ENCODE assay signal across 8 cellular contexts in genomic region chr4:141220655-141221605, GRCh38. TPM values are rescaled to one million over a fixed set of nuclear protein-coding genes. Genes with fewer than 3 reads are reported as not detected.
DNase-seq lines count a peak whose midpoint lies in the region; ATAC-seq and TF ChIP-seq lines count a peak whose summit lies in the region.

TSS of gene ZNF330 (plus strand) at chr4:141220895. CDS start at chr4:141222372, 1,477 bp downstream.

- TF ChIP-seq POLR2A in adrenal gland (IDR thresholded peaks at IDR 0.05) (peak; percentile 53 to 86), heart left ventricle (IDR thresholded peaks at IDR 0.05) (peak; percentile 58 to 93)

- H3K36me3 ChIP-seq in adrenal gland (replicated peaks in 1 of 2) (peaks cover 0 to 9% of the 10 kb centered on the region in 2 donors), heart left ventricle (peaks cover 0 to 38% (median 28%) of the 10 kb centered on the region in 9 donors)

- DNase-seq in NCI-H1048 (lab: John Stamatoyannopoulos, UW) (peak; percentile 37), T-helper 1 cell (peak; percentile 56 to 85 (median 76)), adrenal gland (peak; percentile 90 to 97 (median 94)), heart left ventricle (peak; percentile 92 to 96 (median 94)), pons (ENCODE audit: low spot score) (peak; percentile 90), type B pancreatic cell (ENCODE audit: extremely low spot score, unreplicated experiment) (peak; percentile 95)

- intact Hi-C loops in adrenal gland (cut with DNase I), result no loop called here
- intact Hi-C loops in heart left ventricle (cut with DNase I), result loop anchor here in 4 of 10 donors (5.0 to 10.0 kb wide), 4 partner anchors 64 to 1984 kb away; partner anchors contain the start of gene INPP4B (in 1 of the 4)

- peaks cover 11% of the 10 kb centered on the region for H3K36me3 Mint-ChIP-seq in type B pancreatic cell

- H3K4me3 ChIP-seq in adrenal gland, result peak within 1 kb of the TSS; percentile 76 to 98 (median 86)
- H3K4me3 ChIP-seq in heart left ventricle, result peak within 1 kb of the TSS; percentile 66 to 98 (median 83)

- H3K9me3 Mint-ChIP-seq in type B pancreatic cell, result no peaks in the 10 kb centered on the region

- H3K4me1 ChIP-seq in adrenal gland (replicated peaks in 1 of 2) (peaks cover 5 to 22% of the 10 kb centered on the region in 2 donors), heart left ventricle (peaks cover 0 to 53% (median 18%) of the 10 kb centered on the region in 12 donors)

- ATAC-seq in HG02588 (IDR thresholded peaks at IDR 0.05; ENCODE audit: unreplicated experiment) (peak; percentile 86), heart left ventricle (peak; percentile 94 to 97 (median 96))

- peak within 1 kb of the TSS; percentile 88 for H3K27ac Mint-ChIP-seq in type B pancreatic cell

- TF ChIP-seq CTCF in GM12873 (IDR thresholded peaks at IDR 0.05; ENCODE audit: insufficient read depth, low read depth, low read length, missing control alignments) (peak; percentile 32), adrenal gland (IDR thresholded peaks at IDR 0.05) (peak in 3 of 6 experiments; percentile 6 to 18 (median 9)), heart left ventricle (IDR thresholded peaks at IDR 0.05) (peak in 6 of 12 donors; percentile 12 to 43 (median 29)), type B pancreatic cell (conservative IDR thresholded peaks at IDR 0.05) (peak; percentile 29)

- H3K27ac ChIP-seq in adrenal gland (peak within 1 kb of the TSS; percentile 90 to 100 (median 96)), heart left ventricle (peak within 1 kb of the TSS; percentile 89 to 99 (median 94))

- 0 to 1% (median 0%) methylated on average over 29 to 56 of the region's 56 CpGs for WGBS in adrenal gland, 4 donors
- 0 to 1% (median 1%) methylated on average over 40 to 56 of the region's 56 CpGs for WGBS in heart left ventricle, 4 donors

- peak within 1 kb of the TSS; percentile 96 for H3K4me3 Mint-ChIP-seq in type B pancreatic cell

- H3K27me3 ChIP-seq in adrenal gland, result no peaks in the 10 kb centered on the region
- no peaks in the 10 kb centered on the region for H3K27me3 ChIP-seq in heart left ventricle

- no peaks in the 10 kb centered on the region for H3K9me3 ChIP-seq in adrenal gland (replicated peaks in 1 of 3)
- H3K9me3 ChIP-seq in heart left ventricle, result no peaks in the 10 kb centered on the region

- H3K27me3 Mint-ChIP-seq in type B pancreatic cell, result no peaks in the 10 kb centered on the region

- H3K4me1 Mint-ChIP-seq in type B pancreatic cell (ENCODE audit: unreplicated experiment), result peaks cover 27% of the 10 kb centered on the region

RNA-seq across cellular contexts. Expression of gene ZNF330, which starts in this region (rescaled TPM):
- total RNA-seq in adrenal gland (10 to 100 TPM; 20.9 to 56.3 (median 37.1) TPM), heart left ventricle (100 to 1,000 TPM in 7 of 9 donors, 10 to 100 TPM in 2; 54.4 to 183 (median 141) TPM), type B pancreatic cell (ENCODE audit: low replicate concordance) (35.4 and 42.2 TPM in 2 replicates)
- polyA plus RNA-seq in adrenal gland (10 to 100 TPM; 20.0 to 40.1 (median 28.1) TPM), heart left ventricle (100 to 1,000 TPM in 1 of 2 donors, 10 to 100 TPM in 1; 68.7 to 150 TPM)

Comparison
In these comparisons a context has a peak if more than half of its experiments do, and no peak if none do; other contexts are left out.
1. Peak in every context shown above with its lines: DNase-seq, ATAC-seq, H3K4me3 ChIP-seq and H3K27ac ChIP-seq.
2. DNase-seq: peak in every context shown above with its lines; median percentile 95 in type B pancreatic cell; 94 in adrenal gland; 94 in heart left ventricle; 90 in pons; 76 in T-helper 1 cell; 37 in NCI-H1048.